Comparison of ENCODE assay signal across 1 cellular context in the genomic region with DNA sequence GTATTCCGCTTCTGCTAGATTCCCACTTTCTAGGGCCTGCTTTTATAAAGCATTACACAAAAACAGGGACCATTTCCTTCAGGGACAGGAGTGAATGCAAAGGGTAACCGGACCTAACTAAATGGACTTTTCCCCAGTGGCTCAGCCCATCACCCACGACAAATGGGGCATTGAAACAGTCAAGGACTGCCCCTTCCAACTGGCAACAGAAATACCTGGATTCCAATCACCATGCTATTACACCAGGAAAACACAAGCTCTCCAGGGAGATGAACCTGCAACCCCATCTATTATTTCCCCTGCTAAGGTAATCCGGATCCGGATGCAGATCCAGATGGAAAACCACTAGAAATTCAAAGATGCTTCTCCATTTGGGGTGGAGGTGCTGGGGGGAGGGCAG.
TF ChIP-seq lines count a peak whose summit lies in the region.

No MANE protein-coding gene starts in this region.

TF ChIP-seq in H1, 55 proteins besides CTCF, POLR2A, EP300 and RAD21 (continued from another document):
- TF ChIP-seq RBBP5 (IDR thresholded peaks at IDR 0.05; ENCODE audit: borderline replicate concordance, low read depth, low read length) (no peak), ASH2L (IDR thresholded peaks at IDR 0.05; ENCODE audit: low read length) (no peak), KDM4A (IDR thresholded peaks at IDR 0.05; ENCODE audit: low read depth, low read length, severe bottlenecking) (no peak), BACH1 (IDR thresholded peaks at IDR 0.05; ENCODE audit: low read length) (no peak)
TF ChIP-seq in H1: peak in this region for 0.
